In the genomic region with DNA sequence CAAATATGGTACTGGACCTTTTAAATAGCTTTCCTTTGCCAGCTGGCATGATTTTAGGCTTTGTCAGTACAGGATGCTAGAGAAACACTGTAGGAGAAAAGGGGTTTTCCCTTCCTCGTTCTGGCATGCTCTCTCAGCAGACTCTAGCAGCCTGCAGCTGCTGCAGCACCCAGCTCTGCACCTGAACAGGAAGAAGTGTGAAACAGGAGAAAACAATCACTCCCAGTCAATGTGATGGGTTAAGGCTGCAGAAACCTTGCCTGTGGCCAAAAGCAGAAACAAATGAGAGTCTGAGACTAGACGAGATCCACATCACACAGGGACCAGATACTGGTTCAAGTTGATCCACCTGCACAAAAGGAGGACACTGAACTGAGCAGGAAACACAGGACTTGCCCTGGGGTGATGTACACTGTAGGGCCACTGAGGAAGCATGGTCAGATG, we compare ENCODE assay signal across 8 cellular contexts. TPM values are rescaled to one million over a fixed set of nuclear protein-coding genes. Genes with fewer than 3 reads are reported as not detected.
A peak's percentile ranks its signal among the peaks of the same experiment; 100 is the strongest.
DNase-seq lines count a peak whose midpoint lies in the region; ATAC-seq and TF ChIP-seq lines count a peak whose summit lies in the region.

No MANE protein-coding gene starts in this region.

- CTCF ChIA-PET in IMR-90 (lab: Yijun Ruan, JAX), result no interaction called here
- CTCF ChIA-PET in activated CD4-positive, alpha-beta memory T cell treated with anti-CD3 and anti-CD28 coated beads for 36 hours (lab: Charles Lee), result interaction anchor here (0.7 to 2.7 kb wide), 4 partner anchors 9 to 183 kb away, joined by 3 to 9 read pairs (median 3); a partner anchor contains a TSS

- H2AK9ac ChIP-seq in IMR-90 (replicated peaks; ENCODE audit: low read depth, low read length, poor library complexity), result peak overlapping the region; percentile 50

- H3K4me1 ChIP-seq in IMR-90 (ENCODE audit: control insufficient read depth, insufficient read depth, low read length), result no peaks in the 10 kb centered on the region
- no peaks in the 10 kb centered on the region for H3K4me1 ChIP-seq in thyroid gland
- H3K4me1 ChIP-seq in gastroesophageal sphincter, result peaks cover 0 to 5% (median 0%) of the 10 kb centered on the region in 3 donors

- TF ChIP-seq EP300 in gastroesophageal sphincter (IDR thresholded peaks at IDR 0.05), result no peak

- H2BK15ac ChIP-seq in IMR-90 (ENCODE audit: low read depth, low read length), result no peak overlapping the region

- BruUV-seq in IMR-90 (replicated peaks; lab: Mats Ljungman, UMichigan), result no TSS peak

- H3K36me3 ChIP-seq in IMR-90 (ENCODE audit: control insufficient read depth, insufficient read depth, low read length) (no peaks in the 10 kb centered on the region), thyroid gland (no peaks in the 10 kb centered on the region), gastroesophageal sphincter (no peaks in the 10 kb centered on the region)

- no peak overlapping the region for H4K91ac ChIP-seq in IMR-90 (ENCODE audit: insufficient read depth, low read depth, low read length)

- no peak overlapping the region for H2BK120ac ChIP-seq in IMR-90 (ENCODE audit: low read depth, low read length)

- H3K36me3 Mint-ChIP-seq in activated CD4-positive, alpha-beta memory T cell treated with anti-CD3 and anti-CD28 coated beads for 36 hours, result no peaks in the 10 kb centered on the region

- H3K23ac ChIP-seq in IMR-90 (ENCODE audit: low read depth, low read length), result no peak overlapping the region

- peak; percentile 34 for DNase-seq in Daoy (ENCODE audit: low read depth)
- peak; percentile 48 for DNase-seq in IMR-90
- DNase-seq in activated CD4-positive, alpha-beta memory T cell treated with anti-CD3 and anti-CD28 coated beads for 36 hours, result peak; percentile 60
- peak; percentile 25 for DNase-seq in glomerular endothelial cell (ENCODE audit: extremely low read depth, low read depth, low spot score)
- peak; percentile 54 to 67 for DNase-seq in thyroid gland
- DNase-seq in NCI-H446 treated with DMSO at 0.1 percent for 48 hours (lab: John Stamatoyannopoulos, UW), result no peak

- intact Hi-C loops in IMR-90 (cut with micrococcal nuclease), result loop anchor here (10.0 kb wide), 1 partner anchor 62 kb away; no protein-coding TSS in a partner anchor
- intact Hi-C loops in activated CD4-positive, alpha-beta memory T cell treated with anti-CD3 and anti-CD28 coated beads for 36 hours (cut with micrococcal nuclease), result loop anchor here (10.0 kb wide), 1 partner anchor 262 kb away; a partner anchor contains a TSS
- intact Hi-C loops in thyroid gland (cut with DNase I), result no loop called here

- dilution Hi-C loops in IMR-90 (cut with HindIII; ENCODE audit: low sequenced_read_pairs, unreplicated experiment), result no loop called here

- peak overlapping the region; percentile 11 for H3K27ac Mint-ChIP-seq in activated CD4-positive, alpha-beta memory T cell treated with anti-CD3 and anti-CD28 coated beads for 36 hours

- peak overlapping the region; percentile 44 for H2AFZ ChIP-seq in IMR-90 (replicated peaks; ENCODE audit: low read length, poor library complexity)

- no peaks in the 10 kb centered on the region for H3K79me1 ChIP-seq in IMR-90 (ENCODE audit: low read depth in 1 of 2, low read length in 2 of 2)

- in situ Hi-C loops in IMR-90 (cut with MboI; ENCODE audit: low sequenced_read_pairs), result no loop called here

- H2BK20ac ChIP-seq in IMR-90 (ENCODE audit: low read depth, low read length), result no peak overlapping the region

- no peak overlapping the region for H2AK5ac ChIP-seq in IMR-90 (ENCODE audit: low read depth, low read length)

- no peak overlapping the region for H3K4ac ChIP-seq in IMR-90 (ENCODE audit: low read depth, low read length)

- WGBS in IMR-90 (ENCODE audit: extremely low coverage in 2 of 2, insufficient read length in 1 of 2), 2 experiments, result no CpG with 5 or more reads among the region's 2 CpGs
- 0 to 9% methylated on average over 2 of the region's 2 CpGs for WGBS in thyroid gland, 2 donors
- WGBS in gastroesophageal sphincter (ENCODE audit: low coverage in 1 of 2), 2 donors, result 0% methylated on average over 1 of the region's 2 CpGs

- H3K9ac ChIP-seq in IMR-90 (ENCODE audit: low read depth, low read length), result no peak overlapping the region

- no peak overlapping the region for H3K56ac ChIP-seq in IMR-90 (ENCODE audit: extremely low read depth, insufficient read depth, low read length)

- no peak for TF ChIP-seq RAD21 in IMR-90 (IDR thresholded peaks at IDR 0.05; ENCODE audit: low read length)

- H4K8ac ChIP-seq in IMR-90 (ENCODE audit: low read depth in 2 of 2, low read length in 2 of 2), result no peak overlapping the region

- no peaks in the 10 kb centered on the region for H3K9me1 ChIP-seq in IMR-90 (ENCODE audit: insufficient read depth, low read length)

- H3K27me3 Mint-ChIP-seq in activated CD4-positive, alpha-beta memory T cell treated with anti-CD3 and anti-CD28 coated beads for 36 hours, result no peaks in the 10 kb centered on the region

- no peak overlapping the region for H3K27ac ChIP-seq in IMR-90 (ENCODE audit: insufficient read depth, low read length)
- H3K27ac ChIP-seq in thyroid gland, result no peak overlapping the region
- no peak overlapping the region for H3K27ac ChIP-seq in gastroesophageal sphincter

- H3K4me3 ChIP-seq in IMR-90 (ENCODE audit: insufficient read depth, low read depth, low read length), result no peak overlapping the region
- H3K4me3 ChIP-seq in thyroid gland (replicated peaks in 1 of 3), result no peak overlapping the region
- no peak overlapping the region for H3K4me3 ChIP-seq in gastroesophageal sphincter

- H3K4me2 ChIP-seq in IMR-90 (ENCODE audit: low read depth, low read length), result no peak overlapping the region

- TF ChIP-seq CTCF in IMR-90 (conservative IDR thresholded peaks at IDR 0.05; ENCODE audit: low read depth, low read length) (no peak), thyroid gland (IDR thresholded peaks at IDR 0.05) (no peak), gastroesophageal sphincter (IDR thresholded peaks at IDR 0.05) (no peak)

- H4K5ac ChIP-seq in IMR-90 (ENCODE audit: low read depth, low read length), result no peak overlapping the region

- no peaks in the 10 kb centered on the region for H3K9me3 ChIP-seq in IMR-90 (ENCODE audit: control insufficient read depth, insufficient read depth, low read length)
- no peaks in the 10 kb centered on the region for H3K9me3 ChIP-seq in thyroid gland
- no peaks in the 10 kb centered on the region for H3K9me3 ChIP-seq in gastroesophageal sphincter

- no peak overlapping the region for H3K14ac ChIP-seq in IMR-90 (replicated peaks; ENCODE audit: low read depth, low read length)

- H3K18ac ChIP-seq in IMR-90 (ENCODE audit: low read depth, low read length), result no peak overlapping the region

- no peaks in the 10 kb centered on the region for H3K9me3 Mint-ChIP-seq in activated CD4-positive, alpha-beta memory T cell treated with anti-CD3 and anti-CD28 coated beads for 36 hours

- no peak overlapping the region for H2BK5ac ChIP-seq in IMR-90 (ENCODE audit: low read depth, low read length, poor library complexity, severe bottlenecking)

- peaks cover 37% of the 10 kb centered on the region for H3K4me1 Mint-ChIP-seq in activated CD4-positive, alpha-beta memory T cell treated with anti-CD3 and anti-CD28 coated beads for 36 hours (ENCODE audit: low read depth)

- no peaks in the 10 kb centered on the region for H4K20me1 ChIP-seq in IMR-90 (ENCODE audit: insufficient read depth, low read length)

- TF ChIP-seq POLR2A in IMR-90 (IDR thresholded peaks at IDR 0.05; ENCODE audit: low read depth, low read length) (no peak), thyroid gland (IDR thresholded peaks at IDR 0.05) (no peak), gastroesophageal sphincter (IDR thresholded peaks at IDR 0.05) (no peak)

- peaks cover 25% of the 10 kb centered on the region for H3K27me3 ChIP-seq in IMR-90 (ENCODE audit: control insufficient read depth, insufficient read depth, low read length)
- H3K27me3 ChIP-seq in thyroid gland, result no peaks in the 10 kb centered on the region
- peaks cover 14% of the 10 kb centered on the region for H3K27me3 ChIP-seq in gastroesophageal sphincter

- POLR2A ChIA-PET in IMR-90 (lab: Charles Lee; ENCODE audit: unreplicated experiment), result no interaction called here
- POLR2A ChIA-PET in activated CD4-positive, alpha-beta memory T cell treated with anti-CD3 and anti-CD28 coated beads for 36 hours (lab: Charles Lee), result interaction anchor here (1.2 kb wide), 1 partner anchor 41 kb away, joined by 4 read pairs; no protein-coding TSS in a partner anchor

- no peak overlapping the region for H3K4me3 Mint-ChIP-seq in activated CD4-positive, alpha-beta memory T cell treated with anti-CD3 and anti-CD28 coated beads for 36 hours

- ATAC-seq in GM21367 (IDR thresholded peaks at IDR 0.05; ENCODE audit: unreplicated experiment), result peak; percentile 86
- ATAC-seq in IMR-90 (ENCODE audit: low read depth), result no peak
- ATAC-seq in gastroesophageal sphincter, result no peak

RNA-seq across cellular contexts. Expression of a gene that starts 21.2 kb away (rescaled TPM):
- 1.5 and 2.0 TPM in 2 replicates for total RNA-seq in Daoy (2014; rRNA removed; shearing (Covaris generic))
- total RNA-seq in IMR-90 (2012; rRNA removed) (under 0.01 and 0.18 TPM in 2 replicates), glomerular endothelial cell (0.68 and 1.2 TPM in 2 replicates), thyroid gland (1 to 10 TPM; 1.1 to 2.1 (median 1.7) TPM), gastroesophageal sphincter (1 to 10 TPM in 3 of 4 donors, under 1 TPM in 1; 0.25 to 3.6 (median 2.1) TPM)
- 0.50 and 0.58 TPM in 2 replicates for polyA plus RNA-seq in IMR-90 (2012; rRNA removed)
- polyA plus RNA-seq in IMR-90 (2012; cell fraction: cytosol; rRNA removed), result 0.05 and 0.09 TPM in 2 replicates
- 2.5 and 6.4 TPM in 2 replicates for polyA plus RNA-seq in IMR-90 (2012; cell fraction: nucleus; rRNA removed; ENCODE audit: low replicate concordance)
- 1 to 10 TPM; 1.1 to 1.9 TPM for total RNA-seq in activated CD4-positive, alpha-beta memory T cell treated with anti-CD3 and anti-CD28 coated beads for 36 hours

RNA-seq across cellular contexts. Expression of a gene that starts 42.7 kb away (rescaled TPM):
- 145 and 169 TPM in 2 replicates for total RNA-seq in Daoy (2014; rRNA removed; shearing (Covaris generic))
- total RNA-seq in IMR-90 (2012; rRNA removed), result 73.6 and 80.8 TPM in 2 replicates
- 87.0 and 91.9 TPM in 2 replicates for polyA plus RNA-seq in IMR-90 (2012; rRNA removed)
- polyA plus RNA-seq in IMR-90 (2012; cell fraction: cytosol; rRNA removed), result 57.6 and 99.7 TPM in 2 replicates
- polyA plus RNA-seq in IMR-90 (2012; cell fraction: nucleus; rRNA removed; ENCODE audit: low replicate concordance), result 121 and 127 TPM in 2 replicates
- 10 to 100 TPM; 44.6 to 48.4 TPM for total RNA-seq in activated CD4-positive, alpha-beta memory T cell treated with anti-CD3 and anti-CD28 coated beads for 36 hours
- 34.8 and 40.8 TPM in 2 replicates for total RNA-seq in glomerular endothelial cell
- total RNA-seq in thyroid gland, result 10 to 100 TPM; 19.5 to 36.1 (median 26.3) TPM
- 10 to 100 TPM; 20.5 to 33.5 (median 28.7) TPM for total RNA-seq in gastroesophageal sphincter

RNA-seq across cellular contexts. Expression of a gene that starts 42.9 kb away (rescaled TPM):
- total RNA-seq in Daoy (2014; rRNA removed; shearing (Covaris generic)), result 722 and 890 TPM in 2 replicates
- total RNA-seq in IMR-90 (2012; rRNA removed) (234 and 382 TPM in 2 replicates), glomerular endothelial cell (166 and 223 TPM in 2 replicates), thyroid gland (100 to 1,000 TPM; 128 to 252 (median 193) TPM), gastroesophageal sphincter (100 to 1,000 TPM; 166 to 232 (median 192) TPM)
- 265 and 301 TPM in 2 replicates for polyA plus RNA-seq in IMR-90 (2012; rRNA removed)
- 35.0 and 120 TPM in 2 replicates for polyA plus RNA-seq in IMR-90 (2012; cell fraction: cytosol; rRNA removed)
- polyA plus RNA-seq in IMR-90 (2012; cell fraction: nucleus; rRNA removed; ENCODE audit: low replicate concordance), result 17.2 and 102 TPM in 2 replicates
- total RNA-seq in activated CD4-positive, alpha-beta memory T cell treated with anti-CD3 and anti-CD28 coated beads for 36 hours, result 100 to 1,000 TPM; 300 to 302 TPM
